Comparison of ENCODE assay signal across 8 cellular contexts in the genomic region with DNA sequence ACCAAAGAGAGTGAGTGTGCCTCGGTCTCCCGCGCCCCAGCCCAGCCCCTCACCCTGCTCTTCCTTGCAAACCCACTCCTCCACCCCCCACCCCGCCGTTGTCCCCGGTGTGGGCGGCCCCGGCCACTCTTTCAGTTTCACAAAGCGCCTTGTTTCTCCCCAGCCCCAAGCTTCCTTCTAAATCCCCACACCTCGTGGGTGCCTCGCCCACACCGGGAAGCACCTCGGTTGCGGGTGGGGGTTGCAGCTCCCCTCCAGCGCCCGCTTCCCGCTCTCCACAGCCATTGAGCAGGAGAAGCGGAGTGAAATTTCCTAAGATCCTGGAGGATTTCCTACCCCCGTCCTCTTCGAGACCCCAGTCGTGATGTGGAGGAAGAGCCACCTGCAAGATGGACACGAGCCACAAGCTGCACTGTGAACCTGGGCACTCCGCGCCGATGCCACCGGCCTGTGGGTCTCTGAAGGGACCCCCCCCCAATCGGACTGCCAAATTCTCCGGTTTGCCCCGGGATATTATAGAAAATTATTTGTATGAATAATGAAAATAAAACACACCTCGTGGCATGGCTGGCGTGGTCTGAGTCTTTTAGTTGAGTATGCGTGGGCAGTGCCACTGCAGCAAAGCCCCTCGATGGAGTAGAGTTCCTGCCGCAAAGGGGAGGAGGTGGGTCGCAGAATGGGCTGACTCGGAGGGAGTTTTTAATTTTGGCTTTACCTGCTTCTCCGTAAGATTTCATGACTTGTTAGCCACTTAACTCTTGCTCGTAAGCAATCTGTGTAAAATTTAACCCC. TPM values are rescaled to one million over a fixed set of nuclear protein-coding genes. Genes with fewer than 3 reads are reported as not detected.
DNase-seq lines count a peak whose midpoint lies in the region; ATAC-seq, FAIRE-seq and TF ChIP-seq lines count a peak whose summit lies in the region.

No MANE protein-coding gene starts in this region.

- H3K4me3 ChIP-seq in heart left ventricle, result peak overlapping the region; percentile 72 to 100 (median 94)
- H3K4me3 ChIP-seq in rectal smooth muscle tissue (ENCODE audit: low read length), result peak overlapping the region; percentile 95

- H3K9me3 ChIP-seq in heart left ventricle, result peaks cover 0 to 4% (median 0%) of the 10 kb centered on the region in 12 donors

- peak; percentile 73 for DNase-seq in GM10266 (ENCODE audit: extremely low spot score)
- DNase-seq in H54 (ENCODE audit: insufficient read length, low spot score), result no peak
- DNase-seq in NAMALWA (ENCODE audit: low spot score), result peak; percentile 46
- peak; percentile 56 for DNase-seq in activated naive CD4-positive, alpha-beta T cell treated with anti-CD3 and anti-CD28 coated beads, Interleukin-2, amount 50 U/mL, for 16 hours
- DNase-seq in heart left ventricle, result peak in 4 of 5 donors; percentile 46 to 81 (median 55)
- no peak for DNase-seq in NCI-H2081 treated with DMSO at 0.1 percent for 48 hours (lab: John Stamatoyannopoulos, UW)
- DNase-seq in kidney glomerular epithelial cell (lab: John Stamatoyannopoulos, UW), result no peak

- TF ChIP-seq CTCF in GM10266 (IDR thresholded peaks at IDR 0.05; ENCODE audit: control insufficient read depth, insufficient read depth, low read depth, missing control alignments) (no peak), heart left ventricle (IDR thresholded peaks at IDR 0.05) (no peak)

- H3K36me3 ChIP-seq in heart left ventricle (peaks cover 0 to 8% (median 0%) of the 10 kb centered on the region in 9 donors), rectal smooth muscle tissue (ENCODE audit: control insufficient read depth, insufficient read depth, low read length) (peaks cover 2% of the 10 kb centered on the region)

- H3K27me3 ChIP-seq in heart left ventricle (no peaks in the 10 kb centered on the region), rectal smooth muscle tissue (ENCODE audit: control insufficient read depth, insufficient read depth, low read length) (no peaks in the 10 kb centered on the region)

- FAIRE-seq in H54 (lab: Jason Lieb, UNC), result no peak

- H3K27ac ChIP-seq in heart left ventricle, result peak overlapping the region; percentile 94 to 100 (median 98)
- peak overlapping the region; percentile 94 for H3K27ac ChIP-seq in rectal smooth muscle tissue (ENCODE audit: low read depth, low read length)

- WGBS in heart left ventricle, 4 donors, result 2 to 3% (median 3%) methylated on average over 34 to 38 of the region's 38 CpGs

- TF ChIP-seq POLR2A in H54 (IDR thresholded peaks at IDR 0.05; ENCODE audit: low read depth, low read length) (peak; percentile 19; the same call in 1 of the 2 replicates), heart left ventricle (IDR thresholded peaks at IDR 0.05) (no peak)

- peak in 3 of 4 donors; percentile 1 to 11 (median 5) for ATAC-seq in heart left ventricle

- H3K4me1 ChIP-seq in heart left ventricle, result peaks cover 0 to 36% (median 6%) of the 10 kb centered on the region in 12 donors
- H3K4me1 ChIP-seq in rectal smooth muscle tissue (ENCODE audit: control insufficient read depth, insufficient read depth, low read length), result peaks cover 5% of the 10 kb centered on the region

- intact Hi-C loops in heart left ventricle (cut with DNase I), result loop anchor here in 4 of 10 donors (1.0 to 2.0 kb wide), 2 partner anchors 18 kb away; no protein-coding TSS in a partner anchor

- H3K9ac ChIP-seq in rectal smooth muscle tissue (ENCODE audit: low read length), result peak overlapping the region; percentile 96

RNA-seq across cellular contexts. Expression of gene TMSB10, which starts 0.8 kb away (rescaled TPM):
- total RNA-seq in heart left ventricle, result 1,000 to 10,000 TPM in 3 of 9 donors, 100 to 1,000 TPM in 6; 288 to 3,094 (median 492) TPM
- polyA plus RNA-seq in heart left ventricle, result 1,000 to 10,000 TPM in 1 of 2 donors, 100 to 1,000 TPM in 1; 893 to 1,015 TPM

RNA-seq across cellular contexts. Expression of gene TRABD2A, which starts 25.4 kb away (rescaled TPM):
- 1 to 10 TPM in 4 of 9 donors, under 1 TPM in 4, not detected in 1; 0.42 to 3.9 (median 1.2) TPM for total RNA-seq in heart left ventricle
- 1 to 10 TPM in 1 of 2 donors, under 1 TPM in 1; 0.85 to 1.1 TPM for polyA plus RNA-seq in heart left ventricle

Comparison
In these comparisons a context has a peak if more than half of its experiments do, and no peak if none do; other contexts are left out.
1. DNase-seq: peak in GM10266 (single experiment), NAMALWA (single experiment), activated naive CD4-positive, alpha-beta T cell treated with anti-CD3 and anti-CD28 coated beads, Interleukin-2, amount 50 U/mL, for 16 hours (single experiment) and heart left ventricle (4 of 5); none in H54 (single experiment), NCI-H2081 treated with DMSO at 0.1 percent for 48 hours (single experiment) and kidney glomerular epithelial cell (single experiment).